ENCODE assay signal across 1 cellular context in genomic region chr16:52496051-52496876, GRCh38.
TF ChIP-seq lines count a peak whose summit lies in the region.

No MANE protein-coding gene starts in this region.

TF ChIP-seq in HepG2, 621 proteins besides CTCF, POLR2A, EP300 and RAD21 (continued from another document and continues in another):
- TF ChIP-seq HMGXB4 (CRISPR knock-in tag; IDR thresholded peaks at IDR 0.05; ENCODE audit: borderline replicate concordance in 1 of 2, low read depth in 1 of 2) (peak; percentile 18 to 75; a peak in 1 of 4 replicates), NFYC (CRISPR knock-in tag; IDR thresholded peaks at IDR 0.05) (peak; percentile 40; the same call in 1 of the 2 replicates), THAP11 (CRISPR knock-in tag; IDR thresholded peaks at IDR 0.05) (peak; percentile 84), HMG20B (CRISPR knock-in tag; conservative IDR thresholded peaks at IDR 0.05) (peak; percentile 93), ZBTB7A (CRISPR knock-in tag; IDR thresholded peaks at IDR 0.05) (no peak), SAFB2 (CRISPR knock-in tag; IDR thresholded peaks at IDR 0.05; ENCODE audit: borderline replicate concordance, low read depth) (no peak), ADNP (CRISPR knock-in tag; IDR thresholded peaks at IDR 0.05) (no peak), ZNF362 (CRISPR knock-in tag; IDR thresholded peaks at IDR 0.05; ENCODE audit: borderline replicate concordance) (peak; percentile 93), NR2F1 (CRISPR knock-in tag; IDR thresholded peaks at IDR 0.05) (peak in 1 of 2 experiments; percentile 68; a peak in 1 of 4 replicates), ZBTB46 (CRISPR knock-in tag; IDR thresholded peaks at IDR 0.05; ENCODE audit: borderline replicate concordance) (no peak), ZNF563 (CRISPR knock-in tag; IDR thresholded peaks at IDR 0.05) (no peak), CEBPG (CRISPR knock-in tag; IDR thresholded peaks at IDR 0.05) (peak; percentile 95), ZNF567 (CRISPR knock-in tag; IDR thresholded peaks at IDR 0.05; ENCODE audit: borderline replicate concordance) (no peak), NFIC (IDR thresholded peaks at IDR 0.05; ENCODE audit: low read length) (peak; percentile 100), ZNF770 (CRISPR knock-in tag; IDR thresholded peaks at IDR 0.05) (no peak), MTA1 (CRISPR knock-in tag; IDR thresholded peaks at IDR 0.05; ENCODE audit: borderline replicate concordance) (no peak; the same call in 1 of the 2 replicates), ZBTB20 (CRISPR knock-in tag; IDR thresholded peaks at IDR 0.05; ENCODE audit: borderline replicate concordance, low read depth) (peak; percentile 69; the same call in 1 of the 2 replicates), CSRNP1 (CRISPR knock-in tag; IDR thresholded peaks at IDR 0.05) (peak; percentile 55; the same call in 1 of the 2 replicates), PAWR (CRISPR knock-in tag; IDR thresholded peaks at IDR 0.05; ENCODE audit: borderline replicate concordance) (no peak), RARG (CRISPR knock-in tag; IDR thresholded peaks at IDR 0.05; ENCODE audit: low read depth) (no peak), CREBL2 (CRISPR knock-in tag; IDR thresholded peaks at IDR 0.05; ENCODE audit: borderline replicate concordance) (no peak), ZNF674 (CRISPR knock-in tag; IDR thresholded peaks at IDR 0.05; ENCODE audit: low read depth) (no peak), SMC3 (IDR thresholded peaks at IDR 0.05; ENCODE audit: low read length) (peak; percentile 43), TSC22D2 (CRISPR knock-in tag; IDR thresholded peaks at IDR 0.05; ENCODE audit: borderline replicate concordance) (no peak; the same call in 1 of the 2 replicates), NFE2L2 (IDR thresholded peaks at IDR 0.05; ENCODE audit: low read length) (no peak), ZNF383 (CRISPR knock-in tag; IDR thresholded peaks at IDR 0.05; ENCODE audit: borderline replicate concordance) (no peak), TCF7 (IDR thresholded peaks at IDR 0.05; ENCODE audit: low read depth) (peak; percentile 99)
- TF ChIP-seq, protein P1, sequence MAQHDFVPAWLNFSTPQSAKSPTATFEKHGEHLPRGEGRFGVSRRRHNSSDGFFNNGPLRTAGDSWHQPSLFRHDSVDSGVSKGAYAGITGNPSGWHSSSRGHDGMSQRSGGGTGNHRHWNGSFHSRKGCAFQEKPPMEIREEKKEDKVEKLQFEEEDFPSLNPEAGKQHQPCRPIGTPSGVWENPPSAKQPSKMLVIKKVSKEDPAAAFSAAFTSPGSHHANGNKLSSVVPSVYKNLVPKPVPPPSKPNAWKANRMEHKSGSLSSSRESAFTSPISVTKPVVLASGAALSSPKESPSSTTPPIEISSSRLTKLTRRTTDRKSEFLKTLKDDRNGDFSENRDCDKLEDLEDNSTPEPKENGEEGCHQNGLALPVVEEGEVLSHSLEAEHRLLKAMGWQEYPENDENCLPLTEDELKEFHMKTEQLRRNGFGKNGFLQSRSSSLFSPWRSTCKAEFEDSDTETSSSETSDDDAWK (CRISPR knock-in tag; IDR thresholded peaks at IDR 0.05), result no peak
- TF ChIP-seq, protein P2, sequence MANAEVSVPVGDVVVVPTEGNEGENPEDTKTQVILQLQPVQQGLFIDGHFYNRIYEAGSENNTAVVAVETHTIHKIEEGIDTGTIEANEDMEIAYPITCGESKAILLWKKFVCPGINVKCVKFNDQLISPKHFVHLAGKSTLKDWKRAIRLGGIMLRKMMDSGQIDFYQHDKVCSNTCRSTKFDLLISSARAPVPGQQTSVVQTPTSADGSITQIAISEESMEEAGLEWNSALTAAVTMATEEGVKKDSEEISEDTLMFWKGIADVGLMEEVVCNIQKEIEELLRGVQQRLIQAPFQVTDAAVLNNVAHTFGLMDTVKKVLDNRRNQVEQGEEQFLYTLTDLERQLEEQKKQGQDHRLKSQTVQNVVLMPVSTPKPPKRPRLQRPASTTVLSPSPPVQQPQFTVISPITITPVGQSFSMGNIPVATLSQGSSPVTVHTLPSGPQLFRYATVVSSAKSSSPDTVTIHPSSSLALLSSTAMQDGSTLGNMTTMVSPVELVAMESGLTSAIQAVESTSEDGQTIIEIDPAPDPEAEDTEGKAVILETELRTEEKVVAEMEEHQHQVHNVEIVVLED (CRISPR knock-in tag; IDR thresholded peaks at IDR 0.05; ENCODE audit: borderline replicate concordance), result 0 out of 2 replicates have a peak, but pooled peaks have one; percentile 31
- TF ChIP-seq, protein P3, sequence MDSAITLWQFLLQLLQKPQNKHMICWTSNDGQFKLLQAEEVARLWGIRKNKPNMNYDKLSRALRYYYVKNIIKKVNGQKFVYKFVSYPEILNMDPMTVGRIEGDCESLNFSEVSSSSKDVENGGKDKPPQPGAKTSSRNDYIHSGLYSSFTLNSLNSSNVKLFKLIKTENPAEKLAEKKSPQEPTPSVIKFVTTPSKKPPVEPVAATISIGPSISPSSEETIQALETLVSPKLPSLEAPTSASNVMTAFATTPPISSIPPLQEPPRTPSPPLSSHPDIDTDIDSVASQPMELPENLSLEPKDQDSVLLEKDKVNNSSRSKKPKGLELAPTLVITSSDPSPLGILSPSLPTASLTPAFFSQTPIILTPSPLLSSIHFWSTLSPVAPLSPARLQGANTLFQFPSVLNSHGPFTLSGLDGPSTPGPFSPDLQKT (CRISPR knock-in tag; IDR thresholded peaks at IDR 0.05; ENCODE audit: borderline replicate concordance), result no peak
- TF ChIP-seq, protein P4, sequence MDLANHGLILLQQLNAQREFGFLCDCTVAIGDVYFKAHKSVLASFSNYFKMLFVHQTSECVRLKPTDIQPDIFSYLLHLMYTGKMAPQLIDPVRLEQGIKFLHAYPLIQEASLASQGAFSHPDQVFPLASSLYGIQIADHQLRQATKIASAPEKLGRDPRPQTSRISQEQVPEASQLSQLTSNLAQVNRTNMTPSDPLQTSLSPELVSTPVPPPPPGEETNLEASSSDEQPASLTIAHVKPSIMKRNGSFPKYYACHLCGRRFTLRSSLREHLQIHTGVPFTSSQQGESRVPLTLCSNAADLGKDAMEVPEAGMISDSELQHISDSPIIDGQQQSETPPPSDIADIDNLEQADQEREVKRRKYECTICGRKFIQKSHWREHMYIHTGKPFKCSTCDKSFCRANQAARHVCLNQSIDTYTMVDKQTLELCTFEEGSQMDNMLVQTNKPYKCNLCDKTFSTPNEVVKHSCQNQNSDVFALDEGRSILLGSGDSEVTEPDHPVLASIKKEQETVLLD (CRISPR knock-in tag; IDR thresholded peaks at IDR 0.05; ENCODE audit: low read depth), result no peak
- TF ChIP-seq, protein P5, sequence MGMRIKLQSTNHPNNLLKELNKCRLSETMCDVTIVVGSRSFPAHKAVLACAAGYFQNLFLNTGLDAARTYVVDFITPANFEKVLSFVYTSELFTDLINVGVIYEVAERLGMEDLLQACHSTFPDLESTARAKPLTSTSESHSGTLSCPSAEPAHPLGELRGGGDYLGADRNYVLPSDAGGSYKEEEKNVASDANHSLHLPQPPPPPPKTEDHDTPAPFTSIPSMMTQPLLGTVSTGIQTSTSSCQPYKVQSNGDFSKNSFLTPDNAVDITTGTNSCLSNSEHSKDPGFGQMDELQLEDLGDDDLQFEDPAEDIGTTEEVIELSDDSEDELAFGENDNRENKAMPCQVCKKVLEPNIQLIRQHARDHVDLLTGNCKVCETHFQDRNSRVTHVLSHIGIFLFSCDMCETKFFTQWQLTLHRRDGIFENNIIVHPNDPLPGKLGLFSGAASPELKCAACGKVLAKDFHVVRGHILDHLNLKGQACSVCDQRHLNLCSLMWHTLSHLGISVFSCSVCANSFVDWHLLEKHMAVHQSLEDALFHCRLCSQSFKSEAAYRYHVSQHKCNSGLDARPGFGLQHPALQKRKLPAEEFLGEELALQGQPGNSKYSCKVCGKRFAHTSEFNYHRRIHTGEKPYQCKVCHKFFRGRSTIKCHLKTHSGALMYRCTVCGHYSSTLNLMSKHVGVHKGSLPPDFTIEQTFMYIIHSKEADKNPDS (CRISPR knock-in tag; IDR thresholded peaks at IDR 0.05), result peak; percentile 92; the same call in 1 of the 2 replicates
- TF ChIP-seq, protein P6, sequence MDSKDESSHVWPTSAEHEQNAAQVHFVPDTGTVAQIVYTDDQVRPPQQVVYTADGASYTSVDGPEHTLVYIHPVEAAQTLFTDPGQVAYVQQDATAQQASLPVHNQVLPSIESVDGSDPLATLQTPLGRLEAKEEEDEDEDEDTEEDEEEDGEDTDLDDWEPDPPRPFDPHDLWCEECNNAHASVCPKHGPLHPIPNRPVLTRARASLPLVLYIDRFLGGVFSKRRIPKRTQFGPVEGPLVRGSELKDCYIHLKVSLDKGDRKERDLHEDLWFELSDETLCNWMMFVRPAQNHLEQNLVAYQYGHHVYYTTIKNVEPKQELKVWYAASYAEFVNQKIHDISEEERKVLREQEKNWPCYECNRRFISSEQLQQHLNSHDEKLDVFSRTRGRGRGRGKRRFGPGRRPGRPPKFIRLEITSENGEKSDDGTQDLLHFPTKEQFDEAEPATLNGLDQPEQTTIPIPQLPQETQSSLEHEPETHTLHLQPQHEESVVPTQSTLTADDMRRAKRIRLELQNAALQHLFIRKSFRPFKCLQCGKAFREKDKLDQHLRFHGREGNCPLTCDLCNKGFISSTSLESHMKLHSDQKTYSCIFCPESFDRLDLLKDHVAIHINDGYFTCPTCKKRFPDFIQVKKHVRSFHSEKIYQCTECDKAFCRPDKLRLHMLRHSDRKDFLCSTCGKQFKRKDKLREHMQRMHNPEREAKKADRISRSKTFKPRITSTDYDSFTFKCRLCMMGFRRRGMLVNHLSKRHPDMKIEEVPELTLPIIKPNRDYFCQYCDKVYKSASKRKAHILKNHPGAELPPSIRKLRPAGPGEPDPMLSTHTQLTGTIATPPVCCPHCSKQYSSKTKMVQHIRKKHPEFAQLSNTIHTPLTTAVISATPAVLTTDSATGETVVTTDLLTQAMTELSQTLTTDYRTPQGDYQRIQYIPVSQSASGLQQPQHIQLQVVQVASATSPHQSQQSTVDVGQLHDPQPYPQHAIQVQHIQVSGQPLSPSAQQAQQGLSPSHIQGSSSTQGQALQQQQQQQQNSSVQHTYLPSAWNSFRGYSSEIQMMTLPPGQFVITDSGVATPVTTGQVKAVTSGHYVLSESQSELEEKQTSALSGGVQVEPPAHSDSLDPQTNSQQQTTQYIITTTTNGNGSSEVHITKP (CRISPR knock-in tag; IDR thresholded peaks at IDR 0.05; ENCODE audit: low read depth), result 0 out of 2 replicates have a peak, but pooled peaks have one; percentile 34
